1 cellular context compared by ENCODE assay signal in the genomic region with DNA sequence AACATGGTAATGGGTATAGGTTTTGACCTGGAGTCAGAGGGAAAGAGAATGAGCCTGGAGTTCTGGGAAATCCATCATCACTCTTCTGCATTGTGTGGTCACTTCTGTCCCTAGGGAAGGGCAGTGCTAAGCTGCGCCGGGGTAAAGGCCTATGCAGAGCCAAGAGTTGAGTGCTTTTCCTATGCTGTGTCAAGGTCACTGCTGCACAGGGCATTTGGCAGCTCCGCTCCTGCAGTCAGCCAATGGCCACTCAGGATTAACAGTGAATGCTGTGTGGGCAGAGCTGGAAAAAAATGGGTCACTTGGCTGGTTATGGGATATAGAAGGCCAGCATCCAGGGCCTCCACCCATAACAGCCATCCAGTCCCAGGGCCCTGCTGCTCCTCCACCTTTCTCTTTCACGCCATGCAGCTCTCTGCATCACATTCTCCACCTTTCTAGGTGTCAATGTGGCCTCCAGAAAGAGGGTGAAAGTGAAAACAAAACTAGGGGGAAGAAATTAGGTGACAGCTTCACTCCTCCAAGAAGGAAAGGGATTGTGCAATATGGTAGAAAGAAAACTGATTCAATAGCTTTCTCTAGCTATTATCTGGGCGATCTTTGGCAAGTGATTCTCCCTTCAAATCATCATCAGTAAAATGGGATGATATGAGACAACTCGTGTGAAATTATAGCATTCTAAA.
TF ChIP-seq lines count a peak whose summit lies in the region.

No MANE protein-coding gene starts in this region.

TF ChIP-seq in IMR-90, 13 proteins besides CTCF, POLR2A, EP300 and RAD21 (continued from another document):
- no peak for TF ChIP-seq MXI1 (IDR thresholded peaks at IDR 0.05; ENCODE audit: borderline replicate concordance, low read depth, low read length)
- TF ChIP-seq RFX5 (IDR thresholded peaks at IDR 0.05; ENCODE audit: low read depth, low read length), result no peak
- TF ChIP-seq USF2 (IDR thresholded peaks at IDR 0.05; ENCODE audit: low read depth, low read length), result no peak
- TF ChIP-seq MAZ (IDR thresholded peaks at IDR 0.05; ENCODE audit: borderline replicate concordance, low read depth, low read length), result no peak
- no peak for TF ChIP-seq SMC3 (IDR thresholded peaks at IDR 0.05; ENCODE audit: low read depth, low read length)
- TF ChIP-seq BHLHE40 (IDR thresholded peaks at IDR 0.05; ENCODE audit: low read depth, low read length), result no peak
- TF ChIP-seq RCOR1 (IDR thresholded peaks at IDR 0.05; ENCODE audit: insufficient replicate concordance, low read length), result no peak
